33 cellular contexts compared by ENCODE assay signal in the genomic region with DNA sequence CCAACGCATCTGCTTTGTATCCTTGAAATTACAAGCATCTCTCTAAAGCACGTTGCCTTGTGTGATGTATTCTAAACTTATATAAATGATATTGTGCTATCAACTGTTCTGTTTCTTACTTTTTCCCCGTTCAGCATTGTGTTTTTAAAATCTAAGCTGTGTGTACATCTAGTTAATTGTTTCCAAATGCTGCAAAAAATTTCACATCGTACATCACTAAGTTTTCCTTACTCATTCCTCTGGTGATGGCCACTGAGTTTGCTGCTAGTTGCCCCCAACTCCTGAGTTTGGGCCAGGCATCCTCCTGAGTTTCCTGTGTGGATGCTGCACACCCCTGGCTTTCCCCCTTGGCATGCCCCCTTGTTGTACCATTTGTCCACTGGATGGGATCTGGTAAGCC.
"Had no signal": no experiment of that assay in that cellular context is flagged by ENCODE, and none has a peak within 500 bp of the region (broad histone marks: within the 10 kb centered on the region; RNA-seq: fewer than 3 reads in every experiment).

No MANE protein-coding gene starts in this region.

- H3K4me3 ChIP-seq: MG63 had no signal

- H3K27ac ChIP-seq: KMS-11 had no signal

- DNase-seq: Karpas-422, Kasumi-1, KG1, MG63, MM.1S, MV-4-11, NCI-H1048, NCI-H1092, NCI-H1092 treated with DMSO at 0.1 percent for 48 hours, NCI-H1105, NCI-H1105 treated with DMSO at 0.1 percent for 48 hours, NCI-H1417, NCI-H1417 treated with DMSO at 0.1 percent for 48 hours, NCI-H1436, NCI-H1436 treated with DMSO at 0.1 percent for 48 hours, NCI-H146, NCI-H1694, NCI-H1694 treated with DMSO at 0.1 percent for 48 hours, NCI-H187, NCI-H187 treated with DMSO at 0.1 percent for 48 hours, NCI-H1930, NCI-H2029, NCI-H2029 treated with DMSO at 0.1 percent for 48 hours, NCI-H2081, NCI-H2081 treated with DMSO at 0.1 percent for 48 hours, NCI-H2107, NCI-H2171, NCI-H2171 treated with DMSO at 0.1 percent for 48 hours, NCI-H2227 treated with DMSO at 0.1 percent for 48 hours, NCI-H226, NCI-H446, NCI-H446 treated with DMSO at 0.1 percent for 48 hours had no signal

- H3K27me3 ChIP-seq: MG63 had no signal
